Comparison of ENCODE assay signal across 8 cellular contexts in genomic region chr19:17605761-17606745, GRCh38. TPM values are rescaled to one million over a fixed set of nuclear protein-coding genes. Genes with fewer than 3 reads are reported as not detected.
DNase-seq lines count a peak whose midpoint lies in the region; ATAC-seq, FAIRE-seq and TF ChIP-seq lines count a peak whose summit lies in the region.

No MANE protein-coding gene starts in this region.

- H3K79me2 ChIP-seq in HepG2 (ENCODE audit: insufficient read depth, low read length), result no peaks in the 10 kb centered on the region

- TF ChIP-seq CTCF in GM12865 (IDR thresholded peaks at IDR 0.05; ENCODE audit: insufficient read depth, low read depth, low read length, missing control alignments) (peak; percentile 57), colonic mucosa (IDR thresholded peaks at IDR 0.05) (peak; percentile 16), HepG2 (CRISPR knock-in tag; IDR thresholded peaks at IDR 0.05) (peak; percentile 70)

- H3K4me2 ChIP-seq in HepG2 (ENCODE audit: low read depth, low read length), result peak overlapping the region; percentile 75

- H3K27me3 ChIP-seq in colonic mucosa (peaks cover 6% of the 10 kb centered on the region), HepG2 (ENCODE audit: control insufficient read depth in 1 of 2, insufficient read depth in 2 of 2, low read length in 2 of 2) (peaks cover 3 to 28% of the 10 kb centered on the region in 2 experiments; a peak in 3 of 5 replicates)

- in situ Hi-C loops in HepG2 (cut with HindIII; ENCODE audit: extremely low pct_ligation_motif_present, low pct_unique_long_range_greater_than_20kb), result no loop called here

- H2AFZ ChIP-seq in HepG2 (ENCODE audit: low read length), result no peak overlapping the region

- H3K9ac ChIP-seq in colonic mucosa (ENCODE audit: low read depth in 2 of 2, low read length in 2 of 2) (peak overlapping the region in 1 of 2 donors; percentile 27), HepG2 (ENCODE audit: insufficient read depth, low read depth, low read length) (peak overlapping the region; percentile 70)

- peaks cover 5% of the 10 kb centered on the region for H3K4me1 ChIP-seq in colonic mucosa
- peaks cover 44% of the 10 kb centered on the region for H3K4me1 ChIP-seq in HepG2 (ENCODE audit: insufficient read depth, low read length)

- peak; percentile 66 for ATAC-seq in HG02678 (IDR thresholded peaks at IDR 0.05; ENCODE audit: unreplicated experiment)
- ATAC-seq in HepG2, result peak; percentile 88

- TSS peak; percentile 63 for BruUV-seq in HepG2 (replicated peaks; lab: Mats Ljungman, UMichigan)

- CTCF ChIA-PET in HepG2 (lab: Yijun Ruan, JAX; ENCODE audit: low intra/inter-chr PET ratio, low total read pairs), result no interaction called here

- H4K20me1 ChIP-seq in HepG2 (ENCODE audit: insufficient read depth, low read length), result no peaks in the 10 kb centered on the region

- TF ChIP-seq RAD21 in HepG2 (CRISPR knock-in tag; IDR thresholded peaks at IDR 0.05), result peak; percentile 87

- peak overlapping the region; percentile 37 for H3K27ac ChIP-seq in colonic mucosa
- peak overlapping the region; percentile 76 for H3K27ac ChIP-seq in HepG2 (ENCODE audit: extremely low read length, insufficient read depth, low read length)

- DNase-seq in GM12865 (ENCODE audit: low read depth) (peak; percentile 96), NCI-H1436 (lab: John Stamatoyannopoulos, UW) (peak; percentile 79), colonic mucosa (peak; percentile 70), HepG2 (ENCODE audit: low spot score) (peak; percentile 80), NCI-H1930 (lab: John Stamatoyannopoulos, UW) (no peak)
- peak; percentile 54 to 71 for DNase-seq in activated CD4-positive, alpha-beta T cell treated with anti-CD3 and anti-CD28 coated beads for 24 hours (ENCODE audit: low read depth in 2 of 2)
- DNase-seq in stimulated activated CD4-positive, alpha-beta T cell treated with anti-CD3 and anti-CD28 coated beads, Interleukin-4, amount 100 ng/mL, for 24 hours, result peak; percentile 79

- no peaks in the 10 kb centered on the region for H3K36me3 ChIP-seq in colonic mucosa
- H3K36me3 ChIP-seq in HepG2 (replicated peaks in 1 of 2; ENCODE audit: control insufficient read depth in 1 of 2, insufficient read depth in 2 of 2, low read length in 2 of 2), result no peaks in the 10 kb centered on the region

- FAIRE-seq in HepG2 (lab: Jason Lieb, UNC), result no peak

- POLR2A ChIA-PET in HepG2 (lab: Yijun Ruan, JAX), result interaction anchor here (0.8 to 1.9 kb wide), 12 partner anchors 11 to 945 kb away, joined by 3 to 17 read pairs (median 4); partner anchors contain the start of genes MAP1S, MRPL34, PGLS and RPL18A

- intact Hi-C loops in colonic mucosa (cut with DNase I), result no loop called here
- intact Hi-C loops in HepG2 (cut with micrococcal nuclease; ENCODE audit: unreplicated experiment), result no loop called here

- H3K4me3 ChIP-seq in GM12865 (ENCODE audit: low read depth, low read length) (peak overlapping the region; percentile 60), colonic mucosa (peak overlapping the region; percentile 44), HepG2 (replicated peaks in 1 of 3; ENCODE audit: insufficient read depth in 1 of 3, low read depth in 2 of 3, low read length in 3 of 3) (peak overlapping the region; percentile 27 to 68 (median 59); a peak in 5 of 6 replicates)

- TF ChIP-seq POLR2A in HepG2 (IDR thresholded peaks at IDR 0.05; ENCODE audit: insufficient read depth in 1 of 2, low read depth in 2 of 2, low read length in 2 of 2), result peak; percentile 61 to 84

- WGBS in HepG2 (ENCODE audit: low lambda C conversion rate), result under 1% methylated on average over 38 of the region's 94 CpGs

- no peaks in the 10 kb centered on the region for H3K9me3 ChIP-seq in colonic mucosa
- H3K9me3 ChIP-seq in HepG2 (ENCODE audit: low read length), result no peaks in the 10 kb centered on the region

- TF ChIP-seq EP300 in HepG2 (IDR thresholded peaks at IDR 0.05; ENCODE audit: low read depth in 2 of 2, low read length in 2 of 2) (no peak), HepG2 (CRISPR knock-in tag; IDR thresholded peaks at IDR 0.05; ENCODE audit: borderline replicate concordance) (peak; percentile 65)

TF ChIP-seq in HepG2, 621 proteins besides CTCF, POLR2A, EP300 and RAD21 (continues in another document):
- peak; percentile 94; the same call in 1 of the 2 replicates for TF ChIP-seq CAMTA2 (CRISPR knock-in tag; IDR thresholded peaks at IDR 0.05; ENCODE audit: borderline replicate concordance)
- TF ChIP-seq KMT2A (CRISPR knock-in tag; IDR thresholded peaks at IDR 0.05), result peak; percentile 48; the same call in 1 of the 2 replicates
- peak; percentile 24 for TF ChIP-seq ASH2L (IDR thresholded peaks at IDR 0.05; ENCODE audit: insufficient read length, low read depth, low read length)
- TF ChIP-seq SIN3B (IDR thresholded peaks at IDR 0.05; ENCODE audit: low read length), result no peak
- TF ChIP-seq ATRX (CRISPR knock-in tag; IDR thresholded peaks at IDR 0.05; ENCODE audit: borderline replicate concordance), result no peak
- no peak for TF ChIP-seq TAF15 (IDR thresholded peaks at IDR 0.05; ENCODE audit: low read depth, low read length, poor library complexity, severe bottlenecking)
- 0 out of 2 replicates have a peak, but pooled peaks have one; percentile 87 for TF ChIP-seq ZNF549 (CRISPR knock-in tag; IDR thresholded peaks at IDR 0.05)
- no peak; the same call in 1 of the 2 replicates for TF ChIP-seq AHDC1 (CRISPR knock-in tag; IDR thresholded peaks at IDR 0.05; ENCODE audit: borderline replicate concordance)
- peak; percentile 100 for TF ChIP-seq ARHGAP35 (CRISPR knock-in tag; IDR thresholded peaks at IDR 0.05; ENCODE audit: borderline replicate concordance)
- TF ChIP-seq TSC22D2 (CRISPR knock-in tag; IDR thresholded peaks at IDR 0.05; ENCODE audit: borderline replicate concordance), result peak; percentile 99
- TF ChIP-seq ZNF354B (CRISPR knock-in tag; IDR thresholded peaks at IDR 0.05), result peak; percentile 99
- no peak for TF ChIP-seq MAFG (CRISPR knock-in tag; IDR thresholded peaks at IDR 0.05)
- TF ChIP-seq KDM3A (CRISPR knock-in tag; IDR thresholded peaks at IDR 0.05; ENCODE audit: low read depth), result peak; percentile 75; the same call in 1 of the 2 replicates

RNA-seq across cellular contexts. Expression of gene COLGALT1, which starts 50.6 kb away (rescaled TPM):
- total RNA-seq in colonic mucosa, result 10 to 100 TPM; 51.4 to 90.9 TPM
- 33.3 and 58.0 TPM in 2 replicates for total RNA-seq in HepG2 (2016; rRNA removed; fragmentation: Illumina TruSeq; extraction: Trizol)
- total RNA-seq in HepG2 (2016; cell fraction: cytosol; rRNA removed; fragmentation: Illumina TruSeq; extraction: Trizol; ENCODE audit: low read depth), result 9.3 and 10.3 TPM in 2 replicates
- total RNA-seq in HepG2 (2016; cell fraction: insoluble cytoplasmic fraction; rRNA removed; fragmentation: Illumina TruSeq; extraction: Trizol), result 33.6 and 57.7 TPM in 2 replicates
- 32.5 and 35.6 TPM in 2 replicates for total RNA-seq in HepG2 (2016; cell fraction: membrane; rRNA removed; fragmentation: Illumina TruSeq; extraction: Trizol)
- total RNA-seq in HepG2 (2016; cell fraction: nucleus; rRNA removed; fragmentation: Illumina TruSeq; extraction: Trizol), result 53.1 and 65.6 TPM in 2 replicates
- polyA plus RNA-seq in HepG2 (2011; rRNA removed), result 196 and 211 TPM in 2 replicates
- 111 and 141 TPM in 2 replicates for polyA plus RNA-seq in HepG2 (2011; cell fraction: cytosol; rRNA removed)
- 153 and 157 TPM in 2 replicates for polyA plus RNA-seq in HepG2 (2011; cell fraction: nucleus; rRNA removed)
- polyA plus RNA-seq in HepG2 (2012), result 58.7 and 87.4 TPM in 2 replicates
- polyA plus RNA-seq in HepG2 (2016; cell fraction: cytosol; fragmentation: Illumina TruSeq; extraction: Trizol; ENCODE audit: low read depth), result 9.2 and 9.8 TPM in 2 replicates
- polyA plus RNA-seq in HepG2 (2016; cell fraction: insoluble cytoplasmic fraction; fragmentation: Illumina TruSeq; extraction: Trizol; ENCODE audit: low read depth), result 35.7 and 38.2 TPM in 2 replicates
- 23.4 and 28.7 TPM in 2 replicates for polyA plus RNA-seq in HepG2 (2016; cell fraction: membrane; fragmentation: Illumina TruSeq; extraction: Trizol; ENCODE audit: low read depth)
- polyA plus RNA-seq in HepG2 (2016; cell fraction: nucleus; fragmentation: Illumina TruSeq; extraction: Trizol; ENCODE audit: insufficient read depth, low read depth), result 111 TPM in 2 replicates
- 360 and 644 TPM in 2 replicates for polyA minus RNA-seq in HepG2 (2011; rRNA and poly(A)+ RNA removed; ENCODE audit: low replicate concordance)
- polyA minus RNA-seq in HepG2 (2011; cell fraction: cytosol; rRNA and poly(A)+ RNA removed), result 74.1 and 77.3 TPM in 2 replicates
- polyA minus RNA-seq in HepG2 (2011; cell fraction: nucleus; rRNA and poly(A)+ RNA removed), result 32.0 and 33.2 TPM in 2 replicates

Comparison
In these comparisons a context has a peak if more than half of its experiments do, and no peak if none do; other contexts are left out.
1. DNase-seq: peak in GM12865 (single experiment), NCI-H1436 (single experiment), activated CD4-positive, alpha-beta T cell treated with anti-CD3 and anti-CD28 coated beads for 24 hours (2 of 2), colonic mucosa (single experiment), HepG2 (single experiment) and stimulated activated CD4-positive, alpha-beta T cell treated with anti-CD3 and anti-CD28 coated beads, Interleukin-4, amount 100 ng/mL, for 24 hours (single experiment); none in NCI-H1930 (0 of 2).
2. CTCF ChIP-seq: peak in every context shown above with its lines; median percentile 70 in HepG2; 57 in GM12865; 16 in colonic mucosa.
3. Peak in every context shown above with its lines, with median percentiles within 50 percentile points of each other: H3K4me3 ChIP-seq.